Comparison of ENCODE assay signal across 16 cellular contexts in the genomic region with DNA sequence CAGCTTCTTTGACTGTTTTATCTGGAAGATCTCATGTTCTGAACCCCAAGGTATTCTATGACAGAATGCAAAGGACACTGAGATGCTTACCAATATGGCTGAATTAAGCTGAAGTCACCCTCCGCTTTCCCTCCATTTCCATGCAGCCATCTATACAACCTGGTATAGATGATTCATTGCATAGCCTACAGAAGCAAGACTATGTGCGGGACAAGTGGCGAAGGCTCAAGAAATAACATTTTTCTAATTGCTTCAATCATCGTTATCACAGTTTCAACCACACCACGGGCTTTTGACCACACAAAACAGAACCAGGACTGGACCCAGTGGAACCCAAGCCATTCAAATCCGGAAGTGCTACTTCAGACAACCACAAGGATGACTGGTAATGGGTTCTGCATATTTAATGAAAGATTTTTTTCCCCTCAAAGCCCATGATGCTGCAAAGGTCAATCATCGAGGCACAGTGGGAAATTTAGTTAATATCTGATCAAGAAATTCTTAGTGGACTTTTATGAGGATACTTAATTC.
DNase-seq lines count a peak whose midpoint lies in the region; ATAC-seq and TF ChIP-seq lines count a peak whose summit lies in the region.
"Had no signal": no experiment of that assay in that cellular context is flagged by ENCODE, and none has a peak within 500 bp of the region (broad histone marks: within the 10 kb centered on the region; RNA-seq: fewer than 3 reads in every experiment).

No MANE protein-coding gene starts in this region.

- no peaks in the 10 kb centered on the region for H3K27me3 Mint-ChIP-seq in activated CD4-positive, alpha-beta T cell treated with anti-CD3 and anti-CD28 coated beads, Interleukin-2, amount 10 ng/mL, durations not matched to agents 24 days and 14 days
- H3K27me3 Mint-ChIP-seq in HFFc6 (ENCODE audit: insufficient read depth), result peaks cover 16% of the 10 kb centered on the region
- no peaks in the 10 kb centered on the region for H3K27me3 Mint-ChIP-seq in activated naive CD8-positive, alpha-beta T cell
- H3K27me3 Mint-ChIP-seq: B cell had no signal

- H3K9me3 Mint-ChIP-seq in activated CD4-positive, alpha-beta T cell treated with anti-CD3 and anti-CD28 coated beads, Interleukin-2, amount 10 ng/mL, durations not matched to agents 24 days and 14 days, result peaks cover 11% of the 10 kb centered on the region
- no peaks in the 10 kb centered on the region; the same call in none of the 2 replicates for H3K9me3 Mint-ChIP-seq in HFFc6
- H3K9me3 Mint-ChIP-seq in activated naive CD8-positive, alpha-beta T cell (ENCODE audit: low read depth), result no peaks in the 10 kb centered on the region
- no peaks in the 10 kb centered on the region for H3K9me3 Mint-ChIP-seq in stimulated activated effector memory CD8-positive, alpha-beta T cell treated with anti-CD3 and anti-CD28 coated beads, Interleukin-12 subunit alpha, Interleukin-12 subunit beta, amount 100 ng/mL, for 72 hours
- H3K9me3 Mint-ChIP-seq: CD8-positive, alpha-beta T cell had no signal

- ATAC-seq in stimulated activated effector memory CD8-positive, alpha-beta T cell treated with anti-CD3 and anti-CD28 coated beads, Interleukin-12 subunit alpha, Interleukin-12 subunit beta, amount 100 ng/mL, for 72 hours, result no peak
- ATAC-seq: CD8-positive, alpha-beta T cell; HCT116 had no signal

- H3K4me3 ChIP-seq in H7 (ENCODE audit: insufficient read depth, low read depth, low read length), result no peak overlapping the region

- intact Hi-C loops in activated CD4-positive, alpha-beta T cell treated with anti-CD3 and anti-CD28 coated beads, Interleukin-2, amount 10 ng/mL, durations not matched to agents 24 days and 14 days (cut with micrococcal nuclease), result no loop called here

- H3K4me1 Mint-ChIP-seq in activated CD4-positive, alpha-beta T cell treated with anti-CD3 and anti-CD28 coated beads, Interleukin-2, amount 10 ng/mL, durations not matched to agents 24 days and 14 days, result peaks cover 6% of the 10 kb centered on the region
- H3K4me1 Mint-ChIP-seq in HFFc6 (ENCODE audit: low read depth), result peaks cover 79% of the 10 kb centered on the region
- H3K4me1 Mint-ChIP-seq in activated naive CD8-positive, alpha-beta T cell (ENCODE audit: low read depth), result peaks cover 76% of the 10 kb centered on the region
- peaks cover 42% of the 10 kb centered on the region for H3K4me1 Mint-ChIP-seq in stimulated activated effector memory CD8-positive, alpha-beta T cell treated with anti-CD3 and anti-CD28 coated beads, Interleukin-12 subunit alpha, Interleukin-12 subunit beta, amount 100 ng/mL, for 72 hours

- DNase-seq in activated CD4-positive, alpha-beta T cell treated with anti-CD3 and anti-CD28 coated beads, Interleukin-2, amount 10 ng/mL, durations not matched to agents 24 days and 14 days, result no peak
- DNase-seq in activated CD4-positive, alpha-beta T cell treated with anti-CD3 and anti-CD28 coated beads for 48 hours, result no peak
- DNase-seq in HFFc6 (no peak), H7 (no peak), LoVo (ENCODE audit: low spot score) (no peak)
- DNase-seq in stimulated activated effector memory CD8-positive, alpha-beta T cell treated with anti-CD3 and anti-CD28 coated beads, Interleukin-12 subunit alpha, Interleukin-12 subunit beta, amount 100 ng/mL, for 72 hours (ENCODE audit: low spot score in 2 of 2), result no peak
- DNase-seq in stimulated activated CD8-positive, alpha-beta memory T cell treated with anti-CD3 and anti-CD28 coated beads, Interleukin-4, amount 100 ng/mL, for 48 hours, result no peak
- DNase-seq: CD8-positive, alpha-beta T cell; DND-41; NCI-H1417 treated with DMSO at 0.1 percent for 48 hours; NCI-H1930; NCI-H526 treated with DMSO at 0.1 percent for 48 hours; SIG-M5 had no signal

- H3K27ac Mint-ChIP-seq in activated CD4-positive, alpha-beta T cell treated with anti-CD3 and anti-CD28 coated beads, Interleukin-2, amount 10 ng/mL, durations not matched to agents 24 days and 14 days, result peak overlapping the region; percentile 32
- H3K27ac Mint-ChIP-seq in HFFc6, result peak overlapping the region; percentile 61
- peak overlapping the region; percentile 34 for H3K27ac Mint-ChIP-seq in activated naive CD8-positive, alpha-beta T cell
- H3K27ac Mint-ChIP-seq in stimulated activated effector memory CD8-positive, alpha-beta T cell treated with anti-CD3 and anti-CD28 coated beads, Interleukin-12 subunit alpha, Interleukin-12 subunit beta, amount 100 ng/mL, for 72 hours, result peak overlapping the region; percentile 72

- H3K4me3 Mint-ChIP-seq in activated CD4-positive, alpha-beta T cell treated with anti-CD3 and anti-CD28 coated beads, Interleukin-2, amount 10 ng/mL, durations not matched to agents 24 days and 14 days, result no peak overlapping the region
- H3K4me3 Mint-ChIP-seq in HFFc6, result no peak overlapping the region
- H3K4me3 Mint-ChIP-seq in activated naive CD8-positive, alpha-beta T cell, result no peak overlapping the region
- no peak overlapping the region for H3K4me3 Mint-ChIP-seq in stimulated activated effector memory CD8-positive, alpha-beta T cell treated with anti-CD3 and anti-CD28 coated beads, Interleukin-12 subunit alpha, Interleukin-12 subunit beta, amount 100 ng/mL, for 72 hours
- H3K4me3 Mint-ChIP-seq: B cell; CD8-positive, alpha-beta T cell had no signal

- peaks cover 96% of the 10 kb centered on the region for H3K36me3 Mint-ChIP-seq in activated CD4-positive, alpha-beta T cell treated with anti-CD3 and anti-CD28 coated beads, Interleukin-2, amount 10 ng/mL, durations not matched to agents 24 days and 14 days (ENCODE audit: low read depth)
- H3K36me3 Mint-ChIP-seq in HFFc6 (ENCODE audit: low read depth), result peaks cover 95% of the 10 kb centered on the region
- peaks cover 65% of the 10 kb centered on the region for H3K36me3 Mint-ChIP-seq in activated naive CD8-positive, alpha-beta T cell
- peaks cover 100% of the 10 kb centered on the region for H3K36me3 Mint-ChIP-seq in stimulated activated effector memory CD8-positive, alpha-beta T cell treated with anti-CD3 and anti-CD28 coated beads, Interleukin-12 subunit alpha, Interleukin-12 subunit beta, amount 100 ng/mL, for 72 hours

- no peak; the same call in 1 of the 2 replicates for TF ChIP-seq CTCF in HFFc6 (IDR thresholded peaks at IDR 0.05)

- no peaks in the 10 kb centered on the region for H3K27me3 ChIP-seq in H7 (ENCODE audit: control insufficient read depth, insufficient read depth, low read length)

- H3K36me3 ChIP-seq in H7 (replicated peaks; ENCODE audit: control insufficient read depth, insufficient read depth, low read length), result no peaks in the 10 kb centered on the region; the same call in 1 of the 2 replicates
